31 cellular contexts compared by ENCODE assay signal in genomic region chr1:168671782-168672181, GRCh38. TPM values are rescaled to one million over a fixed set of nuclear protein-coding genes. Genes with fewer than 3 reads are reported as not detected.
"Had no signal": no experiment of that assay in that cellular context is flagged by ENCODE, and none has a peak within 500 bp of the region (broad histone marks: within the 10 kb centered on the region; RNA-seq: fewer than 3 reads in every experiment).

No MANE protein-coding gene starts in this region.

- H3K4me3 ChIP-seq: esophagus muscularis mucosa, heart right ventricle, neural progenitor cell, psoas muscle, sigmoid colon, testis, transverse colon had no signal

- DNase-seq: activated CD4-positive, alpha-beta T cell treated with anti-CD3 and anti-CD28 coated beads, Interleukin-2, amount 50 U/mL, for 48 hours; activated CD8-positive, alpha-beta memory T cell treated with anti-CD3 and anti-CD28 coated beads, Interleukin-2, amount 10 ng/mL, durations not matched to agents 7 days and 5 days; activated effector memory CD4-positive, alpha-beta T cell treated with anti-CD3 and anti-CD28 coated beads, Interleukin-2, amount 50 U/mL, for 16 hours; activated naive CD8-positive, alpha-beta T cell treated with anti-CD3 and anti-CD28 coated beads, Interleukin-2, amount 10 ng/mL, durations not matched to agents 7 days and 5 days; amygdala; endodermal cell; foreskin keratinocyte; heart right ventricle; midbrain; naive thymus-derived CD8-positive, alpha-beta T cell; occipital lobe; psoas muscle; sigmoid colon; SK-N-SH; small intestine; stimulated activated naive CD4-positive, alpha-beta T cell; SW 1271; T-helper 9 cell; testis; transverse colon; WERI-Rb-1 had no signal

- H3K4me1 Mint-ChIP-seq: activated CD8-positive, alpha-beta memory T cell treated with anti-CD3 and anti-CD28 coated beads, Interleukin-2, amount 10 ng/mL, durations not matched to agents 7 days and 5 days; activated naive CD8-positive, alpha-beta T cell treated with anti-CD3 and anti-CD28 coated beads, Interleukin-2, amount 10 ng/mL, durations not matched to agents 7 days and 5 days; central memory CD8-positive, alpha-beta T cell; memory B cell; naive thymus-derived CD8-positive, alpha-beta T cell had no signal

- H3K27me3 Mint-ChIP-seq: activated CD8-positive, alpha-beta memory T cell treated with anti-CD3 and anti-CD28 coated beads, Interleukin-2, amount 10 ng/mL, durations not matched to agents 7 days and 5 days; central memory CD8-positive, alpha-beta T cell; dendritic cell treated with granulocyte-macrophage colony-stimulating factor and Interleukin-4, amounts not matched to agents 40 ng/mL and 50 ng/mL, for 4 days; memory B cell; naive thymus-derived CD8-positive, alpha-beta T cell had no signal

- H3K27ac Mint-ChIP-seq: activated CD8-positive, alpha-beta memory T cell treated with anti-CD3 and anti-CD28 coated beads, Interleukin-2, amount 10 ng/mL, durations not matched to agents 7 days and 5 days; activated naive CD8-positive, alpha-beta T cell treated with anti-CD3 and anti-CD28 coated beads, Interleukin-2, amount 10 ng/mL, durations not matched to agents 7 days and 5 days; dendritic cell treated with granulocyte-macrophage colony-stimulating factor and Interleukin-4, amounts not matched to agents 40 ng/mL and 50 ng/mL, for 4 days; endodermal cell; memory B cell; naive thymus-derived CD8-positive, alpha-beta T cell; neural progenitor cell; T-helper 1 cell treated with Interleukin-12 subunit alpha and Interleukin-12 subunit beta and Interleukin-4 antibody, amounts not matched to agents 30 μg/mL and 1 μg/mL, for 36 hours had no signal

- H3K27me3 ChIP-seq: esophagus muscularis mucosa, foreskin keratinocyte, heart right ventricle, neural progenitor cell, sigmoid colon, testis, transverse colon had no signal

- H3K79me2 ChIP-seq: parathyroid adenoma had no signal

- H3K4me2 ChIP-seq: neural progenitor cell, SK-N-SH had no signal

- H3K9ac ChIP-seq: neural progenitor cell, parathyroid adenoma, SK-N-SH had no signal

- H3K4me1 ChIP-seq: foreskin keratinocyte, heart right ventricle, parathyroid adenoma, psoas muscle, transverse colon had no signal

- H3K9me3 Mint-ChIP-seq: dendritic cell treated with granulocyte-macrophage colony-stimulating factor and Interleukin-4, amounts not matched to agents 40 ng/mL and 50 ng/mL, for 4 days; endodermal cell; T-helper 1 cell treated with Interleukin-12 subunit alpha and Interleukin-12 subunit beta and Interleukin-4 antibody, amounts not matched to agents 30 μg/mL and 1 μg/mL, for 36 hours had no signal

- ATAC-seq: activated CD8-positive, alpha-beta memory T cell treated with anti-CD3 and anti-CD28 coated beads, Interleukin-2, amount 10 ng/mL, durations not matched to agents 7 days and 5 days; foreskin keratinocyte; heart right ventricle; naive thymus-derived CD8-positive, alpha-beta T cell; psoas muscle had no signal

- H3K36me3 Mint-ChIP-seq: activated CD8-positive, alpha-beta memory T cell treated with anti-CD3 and anti-CD28 coated beads, Interleukin-2, amount 10 ng/mL, durations not matched to agents 7 days and 5 days; activated naive CD8-positive, alpha-beta T cell treated with anti-CD3 and anti-CD28 coated beads, Interleukin-2, amount 10 ng/mL, durations not matched to agents 7 days and 5 days; memory B cell; neural progenitor cell had no signal

- H2AFZ ChIP-seq: neural progenitor cell, parathyroid adenoma had no signal

- H3K4me3 Mint-ChIP-seq: activated CD8-positive, alpha-beta memory T cell treated with anti-CD3 and anti-CD28 coated beads, Interleukin-2, amount 10 ng/mL, durations not matched to agents 7 days and 5 days; activated naive CD8-positive, alpha-beta T cell treated with anti-CD3 and anti-CD28 coated beads, Interleukin-2, amount 10 ng/mL, durations not matched to agents 7 days and 5 days; central memory CD8-positive, alpha-beta T cell; dendritic cell treated with granulocyte-macrophage colony-stimulating factor and Interleukin-4, amounts not matched to agents 40 ng/mL and 50 ng/mL, for 4 days; endodermal cell; memory B cell; naive thymus-derived CD8-positive, alpha-beta T cell; neural progenitor cell; T-helper 1 cell treated with Interleukin-12 subunit alpha and Interleukin-12 subunit beta and Interleukin-4 antibody, amounts not matched to agents 30 μg/mL and 1 μg/mL, for 36 hours had no signal

- H3K27ac ChIP-seq: esophagus muscularis mucosa, foreskin keratinocyte, heart right ventricle, neural progenitor cell, parathyroid adenoma, psoas muscle, sigmoid colon, testis, transverse colon, WERI-Rb-1 had no signal

- H3K36me3 ChIP-seq: esophagus muscularis mucosa, heart right ventricle, neural progenitor cell, sigmoid colon, transverse colon, WERI-Rb-1 had no signal

- H3K9me3 ChIP-seq: esophagus muscularis mucosa, psoas muscle, sigmoid colon, SK-N-SH, testis, transverse colon had no signal

RNA-seq across cellular contexts. Expression of gene DPT, which starts 57.2 kb away (rescaled TPM):
- total RNA-seq: activated CD8-positive, alpha-beta memory T cell treated with anti-CD3 and anti-CD28 coated beads, Interleukin-2, amount 10 ng/mL, durations not matched to agents 7 days and 5 days; activated naive CD8-positive, alpha-beta T cell treated with anti-CD3 and anti-CD28 coated beads, Interleukin-2, amount 10 ng/mL, durations not matched to agents 7 days and 5 days; bronchial epithelial cell; endodermal cell; foreskin keratinocyte; glomerular endothelial cell; kidney epithelial cell; naive thymus-derived CD8-positive, alpha-beta T cell; occipital lobe had no signal
